ENCODE assay signal across 27 cellular contexts in genomic region chr3:63386568-63386967, GRCh38.
A peak's percentile ranks its signal among the peaks of the same experiment; 100 is the strongest.
DNase-seq lines count a peak whose midpoint lies in the region; ATAC-seq, FAIRE-seq and TF ChIP-seq lines count a peak whose summit lies in the region.
"Had no signal": no experiment of that assay in that cellular context is flagged by ENCODE, and none has a peak within 500 bp of the region (broad histone marks: within the 10 kb centered on the region; RNA-seq: fewer than 3 reads in every experiment).

No MANE protein-coding gene starts in this region.

- H3K4ac ChIP-seq in H9 (ENCODE audit: low read depth, low read length) = no peak overlapping the region

- WGBS in H9 (ENCODE audit: extremely low coverage, insufficient read length, low lambda C conversion rate) = no CpG with 5 or more reads among the region's 4 CpGs
- WGBS in HepG2 (ENCODE audit: low lambda C conversion rate) = 7% methylated on average over 3 of the region's 4 CpGs

- H2AFZ ChIP-seq in H9 (ENCODE audit: low read length) = no peak overlapping the region
- no peak overlapping the region for H2AFZ ChIP-seq in HepG2 (ENCODE audit: low read length)

- no peak for TF ChIP-seq POLR2A in HepG2 (IDR thresholded peaks at IDR 0.05; ENCODE audit: insufficient read depth in 1 of 2, low read depth in 2 of 2, low read length in 2 of 2)

- 0 out of 2 replicates have a peak overlapping the region, but pooled peaks have one; percentile 34 for H3K14ac ChIP-seq in H9 (ENCODE audit: insufficient read depth, low read length)

- no peak overlapping the region for H4K8ac ChIP-seq in H9 (replicated peaks; ENCODE audit: insufficient read length, low read depth, low read length)

- H2AK5ac ChIP-seq in H9 (ENCODE audit: insufficient read length, low read length) = no peak overlapping the region

- BruUV-seq in HepG2 (replicated peaks; lab: Mats Ljungman, UMichigan) = no TSS peak

- no peak overlapping the region for H3K23ac ChIP-seq in H9 (ENCODE audit: insufficient read length, low read depth, low read length)

- H3K4me1 ChIP-seq in BE2C (no peaks in the 10 kb centered on the region), H9 (ENCODE audit: insufficient read depth, low read length) (no peaks in the 10 kb centered on the region; the same call in 1 of the 2 replicates), HepG2 (ENCODE audit: insufficient read depth, low read length) (no peaks in the 10 kb centered on the region)
- H3K4me1 ChIP-seq: adrenal gland, sigmoid colon, SJSA1, suprapubic skin had no signal

- H3K23me2 ChIP-seq in H9 (ENCODE audit: insufficient read length, low read depth, low read length, poor library complexity, severe bottlenecking) = no peaks in the 10 kb centered on the region

- ATAC-seq in HepG2 = peak; percentile 60
- ATAC-seq in HG02981 (IDR thresholded peaks at IDR 0.05; ENCODE audit: unreplicated experiment) = no peak
- no peak for ATAC-seq in HG03469 (IDR thresholded peaks at IDR 0.05; ENCODE audit: unreplicated experiment)
- ATAC-seq: natural killer cell treated with Interleukin-12 subunit alpha and Interleukin-12 subunit beta and Interleukin-15 and Interleukin-18, amount 100 ng/mL, for 72 hours; PC-3 had no signal

- peak; percentile 47 for FAIRE-seq in bronchial epithelial cell (lab: Jason Lieb, UNC)
- no peak for FAIRE-seq in HepG2 (lab: Jason Lieb, UNC)

- H3K9ac ChIP-seq in H9 (ENCODE audit: extremely low read depth, insufficient read length, low read length) (no peak overlapping the region), HepG2 (ENCODE audit: insufficient read depth, low read depth, low read length) (no peak overlapping the region)

- no peak for TF ChIP-seq CTCF in BE2C (IDR thresholded peaks at IDR 0.05; ENCODE audit: low read depth, low read length)
- no peak for TF ChIP-seq CTCF in H9 (conservative IDR thresholded peaks at IDR 0.05)
- TF ChIP-seq CTCF in bronchial epithelial cell (IDR thresholded peaks at IDR 0.05; ENCODE audit: insufficient read depth, low read length, severe bottlenecking) = no peak
- no peak for TF ChIP-seq CTCF in HepG2 (CRISPR knock-in tag; IDR thresholded peaks at IDR 0.05)

- no peak overlapping the region for H3K4me3 Mint-ChIP-seq in H9
- H3K4me3 Mint-ChIP-seq: CD4-positive, CD25-positive, alpha-beta regulatory T cell; dendritic cell treated with granulocyte-macrophage colony-stimulating factor and Interleukin-4, amounts not matched to agents 40 ng/mL and 50 ng/mL, for 4 days; mesothelial cell of epicardium; natural killer cell treated with Interleukin-12 subunit alpha and Interleukin-12 subunit beta and Interleukin-15 and Interleukin-18, amount 100 ng/mL, for 72 hours had no signal

- no peak overlapping the region for H4K5ac ChIP-seq in H9 (ENCODE audit: insufficient read length, low read depth, low read length)

- no peak overlapping the region for H2BK12ac ChIP-seq in H9 (ENCODE audit: insufficient read length, low read depth, low read length)

- no peak for TF ChIP-seq EP300 in HepG2 (IDR thresholded peaks at IDR 0.05; ENCODE audit: low read depth in 2 of 2, low read length in 2 of 2)
- TF ChIP-seq EP300 in HepG2 (CRISPR knock-in tag; IDR thresholded peaks at IDR 0.05; ENCODE audit: borderline replicate concordance) = no peak

- H3K27ac Mint-ChIP-seq in H9 = no peak overlapping the region
- H3K27ac Mint-ChIP-seq: CD4-positive, CD25-positive, alpha-beta regulatory T cell; dendritic cell treated with granulocyte-macrophage colony-stimulating factor and Interleukin-4, amounts not matched to agents 40 ng/mL and 50 ng/mL, for 4 days; mesothelial cell of epicardium; natural killer cell treated with Interleukin-12 subunit alpha and Interleukin-12 subunit beta and Interleukin-15 and Interleukin-18, amount 100 ng/mL, for 72 hours had no signal

- no peak overlapping the region for H2BK20ac ChIP-seq in H9 (ENCODE audit: low read depth, low read length, poor library complexity, severe bottlenecking)

- H3K4me3 ChIP-seq in BE2C (ENCODE audit: low read depth, low read length) = no peak overlapping the region
- no peak overlapping the region for H3K4me3 ChIP-seq in bronchial epithelial cell (ENCODE audit: low read depth, low read length)
- no peak overlapping the region for H3K4me3 ChIP-seq in HepG2 (replicated peaks in 1 of 3; ENCODE audit: insufficient read depth in 1 of 3, low read depth in 2 of 3, low read length in 3 of 3)
- H3K4me3 ChIP-seq: adrenal gland, cardiac muscle cell, sigmoid colon, SJSA1, suprapubic skin had no signal

- no peaks in the 10 kb centered on the region for H3K36me3 ChIP-seq in BE2C
- no peaks in the 10 kb centered on the region for H3K36me3 ChIP-seq in bronchial epithelial cell (ENCODE audit: control insufficient read depth, insufficient read depth, low read length)
- H3K36me3 ChIP-seq in HepG2 (replicated peaks in 1 of 2; ENCODE audit: control insufficient read depth in 1 of 2, insufficient read depth in 2 of 2, low read length in 2 of 2) = no peaks in the 10 kb centered on the region
- H3K36me3 ChIP-seq: adrenal gland, cardiac muscle cell, sigmoid colon, SJSA1, suprapubic skin had no signal

- no peaks in the 10 kb centered on the region for H3K79me1 ChIP-seq in H9 (ENCODE audit: insufficient read depth, low read depth, low read length, poor library complexity, severe bottlenecking)

- no peak for TF ChIP-seq RAD21 in HepG2 (CRISPR knock-in tag; IDR thresholded peaks at IDR 0.05)

- H3K4me1 Mint-ChIP-seq in H9 = peaks cover 9% of the 10 kb centered on the region in 2 experiments
- H3K4me1 Mint-ChIP-seq: CD4-positive, CD25-positive, alpha-beta regulatory T cell had no signal

- no peaks in the 10 kb centered on the region for H3K9me3 Mint-ChIP-seq in H9
- H3K9me3 Mint-ChIP-seq: dendritic cell treated with granulocyte-macrophage colony-stimulating factor and Interleukin-4, amounts not matched to agents 40 ng/mL and 50 ng/mL, for 4 days had no signal

- no peaks in the 10 kb centered on the region for H3K27me3 Mint-ChIP-seq in H9 (ENCODE audit: low read depth)
- H3K27me3 Mint-ChIP-seq: CD4-positive, CD25-positive, alpha-beta regulatory T cell; dendritic cell treated with granulocyte-macrophage colony-stimulating factor and Interleukin-4, amounts not matched to agents 40 ng/mL and 50 ng/mL, for 4 days; natural killer cell treated with Interleukin-12 subunit alpha and Interleukin-12 subunit beta and Interleukin-15 and Interleukin-18, amount 100 ng/mL, for 72 hours had no signal

- H3K56ac ChIP-seq in H9 (ENCODE audit: insufficient read length, low read depth, low read length) = no peak overlapping the region

- no peak overlapping the region for H2BK15ac ChIP-seq in H9 (ENCODE audit: low read depth, low read length)

- H2BK5ac ChIP-seq in H9 (ENCODE audit: insufficient read length, low read length) = no peak overlapping the region

- H3K18ac ChIP-seq in H9 (ENCODE audit: insufficient read length, low read depth, low read length) = no peak overlapping the region

- no peaks in the 10 kb centered on the region for H4K20me1 ChIP-seq in H9 (ENCODE audit: control insufficient read depth, insufficient read depth, insufficient read length)
- H4K20me1 ChIP-seq in HepG2 (ENCODE audit: insufficient read depth, low read length) = no peaks in the 10 kb centered on the region

- POLR2A ChIA-PET in HepG2 (lab: Yijun Ruan, JAX) = no interaction called here

- no peaks in the 10 kb centered on the region for H3K9me3 ChIP-seq in BE2C
- H3K9me3 ChIP-seq in H9 (ENCODE audit: control insufficient read depth, low read depth, low read length) = no peaks in the 10 kb centered on the region
- no peaks in the 10 kb centered on the region for H3K9me3 ChIP-seq in HepG2 (ENCODE audit: low read length)
- H3K9me3 ChIP-seq: adrenal gland, sigmoid colon, SJSA1, suprapubic skin had no signal

- intact Hi-C loops in HepG2 (cut with micrococcal nuclease; ENCODE audit: unreplicated experiment) = no loop called here

- peaks cover 52% of the 10 kb centered on the region for H3K27me3 ChIP-seq in BE2C
- H3K27me3 ChIP-seq in H9 (ENCODE audit: insufficient read depth, low read length) = no peaks in the 10 kb centered on the region
- peaks cover 3% of the 10 kb centered on the region for H3K27me3 ChIP-seq in bronchial epithelial cell (ENCODE audit: control insufficient read depth, insufficient read depth, low read length)
- no peaks in the 10 kb centered on the region; a peak in 1 of 5 replicates for H3K27me3 ChIP-seq in HepG2 (ENCODE audit: control insufficient read depth in 1 of 2, insufficient read depth in 2 of 2, low read length in 2 of 2)
- H3K27me3 ChIP-seq: adrenal gland, sigmoid colon, suprapubic skin had no signal

- DNase-seq in BE2C (peak; percentile 23), H9 (peak; percentile 70), bronchial epithelial cell (ENCODE audit: low read depth) (no peak), HepG2 (ENCODE audit: low spot score) (no peak), NOMO-1 treated with DMSO at 0.1 percent for 48 hours (lab: John Stamatoyannopoulos, UW; ENCODE audit: unreplicated experiment) (no peak)
- no peak for DNase-seq in stimulated activated CD4-positive, alpha-beta T cell treated with anti-CD3 and anti-CD28 coated beads, Interleukin-1b, Interleukin-23, amount 100 ng/mL, for 48 hours
- DNase-seq: activated CD8-positive, alpha-beta memory T cell treated with anti-CD3 and anti-CD28 coated beads, Interleukin-2, amount 50 U/mL, for 48 hours; CD4-positive, CD25-positive, alpha-beta regulatory T cell; DMS79 treated with DMSO at 0.1 percent for 48 hours; foreskin melanocyte; MM.1S; NCI-H1694; NCI-H2227 treated with DMSO at 0.1 percent for 48 hours; NCI-H82; PC-3; sigmoid colon; T-helper 2 cell had no signal

- no peak overlapping the region for H4K91ac ChIP-seq in H9 (ENCODE audit: insufficient read length, low read depth, low read length)

- H3T11ph ChIP-seq in H9 (ENCODE audit: low read length) = no peak overlapping the region

- CTCF ChIA-PET in HepG2 (lab: Yijun Ruan, JAX; ENCODE audit: low intra/inter-chr PET ratio, low total read pairs) = no interaction called here

- no peak overlapping the region for H2BK120ac ChIP-seq in H9 (ENCODE audit: low read depth, low read length, poor library complexity, severe bottlenecking)

- H3K79me2 ChIP-seq in H9 (ENCODE audit: insufficient read depth, low read length) (no peaks in the 10 kb centered on the region), HepG2 (ENCODE audit: insufficient read depth, low read length) (no peaks in the 10 kb centered on the region)

- in situ Hi-C loops in HepG2 (cut with HindIII; ENCODE audit: extremely low pct_ligation_motif_present, low pct_unique_long_range_greater_than_20kb) = no loop called here

- H3K27ac ChIP-seq in H9 (ENCODE audit: insufficient read length, low read depth, low read length) = no peak overlapping the region
- H3K27ac ChIP-seq in HepG2 (ENCODE audit: extremely low read length, insufficient read depth, low read length) = no peak overlapping the region
- H3K27ac ChIP-seq: adrenal gland, cardiac muscle cell, sigmoid colon, SJSA1, suprapubic skin, VCaP had no signal

- H3K36me3 Mint-ChIP-seq in H9 (ENCODE audit: insufficient read depth in 1 of 3, low read depth in 3 of 3) = no peaks in the 10 kb centered on the region
- H3K36me3 Mint-ChIP-seq: CD4-positive, CD25-positive, alpha-beta regulatory T cell; mesothelial cell of epicardium; natural killer cell treated with Interleukin-12 subunit alpha and Interleukin-12 subunit beta and Interleukin-15 and Interleukin-18, amount 100 ng/mL, for 72 hours had no signal

- H3K4me2 ChIP-seq in H9 (ENCODE audit: insufficient read depth, insufficient read length, low read length) (no peak overlapping the region), HepG2 (ENCODE audit: low read depth, low read length) (no peak overlapping the region)

Comparison
In these comparisons a context has a peak if more than half of its experiments do, and no peak if none do; other contexts are left out.
1. DNase-seq: peak in BE2C (single experiment) and H9 (single experiment); none in bronchial epithelial cell (single experiment), HepG2 (single experiment), stimulated activated CD4-positive, alpha-beta T cell treated with anti-CD3 and anti-CD28 coated beads, Interleukin-1b, Interleukin-23, amount 100 ng/mL, for 48 hours (single experiment) and NOMO-1 treated with DMSO at 0.1 percent for 48 hours (single experiment).